Comparison of ENCODE assay signal across 7 cellular contexts in the genomic region with DNA sequence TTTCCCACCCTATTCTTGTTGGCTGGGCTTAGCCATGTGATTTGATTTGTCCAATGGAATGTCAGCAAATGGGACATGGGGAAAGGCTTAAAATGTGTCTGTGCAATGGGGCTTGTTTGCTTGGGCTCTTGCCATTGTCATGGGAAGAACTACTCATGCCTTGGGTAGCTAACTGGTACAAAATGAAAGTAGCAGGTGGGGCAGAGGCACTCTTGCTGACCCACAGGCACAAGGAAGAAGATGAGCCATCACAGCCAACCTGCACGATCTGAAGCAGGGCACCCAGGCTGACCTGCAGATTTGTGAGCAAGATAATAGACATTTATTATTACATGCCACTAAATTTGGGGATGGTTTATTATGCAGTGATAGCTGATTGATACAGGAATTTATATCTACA.
"Had no signal": no experiment of that assay in that cellular context is flagged by ENCODE, and none has a peak within 500 bp of the region (broad histone marks: within the 10 kb centered on the region; RNA-seq: fewer than 3 reads in every experiment).

No MANE protein-coding gene starts in this region.

- ATAC-seq: HepG2, K562 had no signal

- H3K4me1 Mint-ChIP-seq: IgD-negative memory B cell had no signal

- H3K4me3 Mint-ChIP-seq: IgD-negative memory B cell had no signal

- H3K27ac ChIP-seq: HL-60 had no signal

- FAIRE-seq: HepG2, HTR-8/SVneo, K562 had no signal

- DNase-seq: IMR-90, KBM-7 had no signal

- H3K27me3 Mint-ChIP-seq: IgD-negative memory B cell had no signal

- H3K4me3 ChIP-seq: K562 had no signal
